12 cellular contexts compared by ENCODE assay signal in the genomic region with DNA sequence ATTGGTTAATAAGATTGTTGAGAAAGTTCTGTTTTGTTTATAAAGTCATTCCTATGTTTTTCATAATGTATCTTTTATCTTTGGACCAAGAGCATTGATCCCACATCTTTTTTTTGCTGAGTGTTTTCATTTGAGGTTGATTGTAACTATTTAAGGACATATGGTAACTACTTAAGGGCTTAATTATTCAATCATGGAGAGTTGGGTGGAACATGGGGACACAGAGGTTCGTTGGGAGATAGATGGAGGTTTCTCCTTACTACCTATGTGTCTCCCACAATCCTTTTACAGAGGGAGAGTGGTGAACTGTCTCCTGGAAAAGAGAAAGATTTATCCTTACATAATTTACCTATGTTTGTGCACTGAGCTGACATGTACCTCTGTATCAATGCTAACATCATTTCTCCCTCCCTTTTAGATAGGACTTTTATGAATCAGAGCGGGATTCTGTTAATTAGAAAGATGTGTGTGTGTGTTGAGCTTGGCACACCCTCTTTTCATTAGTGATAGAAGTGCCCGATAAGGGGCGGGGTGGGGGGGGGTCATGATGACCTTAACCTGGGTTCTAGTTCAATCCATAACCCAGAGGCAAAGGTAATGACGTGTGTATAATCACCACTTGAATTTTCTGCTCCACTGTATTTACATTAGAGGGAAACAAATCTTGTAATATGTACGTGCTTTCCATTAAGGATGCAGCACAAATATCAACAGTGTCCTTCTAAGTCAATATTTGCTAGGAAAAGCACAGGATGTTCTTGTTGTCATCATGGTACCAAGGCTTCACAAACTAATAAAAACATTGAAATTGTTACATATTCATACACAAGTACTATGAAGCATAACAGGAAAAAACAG.
DNase-seq lines count a peak whose midpoint lies in the region; ATAC-seq and TF ChIP-seq lines count a peak whose summit lies in the region.
"Had no signal": no experiment of that assay in that cellular context is flagged by ENCODE, and none has a peak within 500 bp of the region (broad histone marks: within the 10 kb centered on the region; RNA-seq: fewer than 3 reads in every experiment).

No MANE protein-coding gene starts in this region.

- peak overlapping the region in 1 of 2 donors; percentile 60 for H3K27ac ChIP-seq in left lung
- H3K27ac ChIP-seq: BLaER1 had no signal

- H3K36me3 ChIP-seq in left lung, result no peaks in the 10 kb centered on the region
- H3K36me3 ChIP-seq: BLaER1 had no signal

- DNase-seq in AG10803 (ENCODE audit: low read depth) (no peak), NCI-H2029 (lab: John Stamatoyannopoulos, UW) (peak; percentile 5), chondrocyte (ENCODE audit: low spot score) (no peak), left lung (no peak), T-helper 2 cell (no peak)
- no peak for DNase-seq in stimulated activated naive CD8-positive, alpha-beta T cell treated with anti-CD3 and anti-CD28 coated beads, Interleukin-15, amount 100 ng/mL, for 72 hours
- DNase-seq: activated effector memory CD4-positive, alpha-beta T cell treated with Interleukin-2 at 50 U/mL for 16 hours; stimulated activated CD4-positive, alpha-beta T cell treated with anti-CD3 and anti-CD28 coated beads, Interleukin-4, amount 100 ng/mL, for 4 hours had no signal

- H3K4me1 ChIP-seq in left lung, result peaks cover 10 to 15% of the 10 kb centered on the region in 2 donors

- no peaks in the 10 kb centered on the region for H3K36me3 Mint-ChIP-seq in chondrocyte (ENCODE audit: low read depth)
- no peaks in the 10 kb centered on the region for H3K36me3 Mint-ChIP-seq in nephron (ENCODE audit: low read depth)

- no peaks in the 10 kb centered on the region for H3K27me3 Mint-ChIP-seq in chondrocyte (ENCODE audit: low read depth)
- no peaks in the 10 kb centered on the region for H3K27me3 Mint-ChIP-seq in nephron (ENCODE audit: low read depth)
- no peaks in the 10 kb centered on the region for H3K27me3 Mint-ChIP-seq in stimulated activated naive CD8-positive, alpha-beta T cell treated with anti-CD3 and anti-CD28 coated beads, Interleukin-15, amount 100 ng/mL, for 72 hours

- H3K9me3 ChIP-seq in left lung, result no peaks in the 10 kb centered on the region
- H3K9me3 ChIP-seq: BLaER1 had no signal

- no peak for ATAC-seq in GM19328 (IDR thresholded peaks at IDR 0.05; ENCODE audit: unreplicated experiment)
- no peak for ATAC-seq in left lung
- ATAC-seq in stimulated activated naive CD8-positive, alpha-beta T cell treated with anti-CD3 and anti-CD28 coated beads, Interleukin-15, amount 100 ng/mL, for 72 hours, result no peak
- ATAC-seq: activated CD4-positive, CD25-positive, alpha-beta regulatory T cell treated with anti-CD3 and anti-CD28 coated beads, Interleukin-2, amount 50 U/mL, for 24 hours had no signal

- no peaks in the 10 kb centered on the region for H3K27me3 ChIP-seq in left lung
- H3K27me3 ChIP-seq: BLaER1 had no signal

- no peak for TF ChIP-seq CTCF in AG10803 (conservative IDR thresholded peaks at IDR 0.05; ENCODE audit: low read length)
- no peak for TF ChIP-seq CTCF in chondrocyte (IDR thresholded peaks at IDR 0.05)
- TF ChIP-seq CTCF in nephron (IDR thresholded peaks at IDR 0.05; ENCODE audit: unreplicated experiment in 3 of 3), result no peak
- TF ChIP-seq CTCF in left lung (IDR thresholded peaks at IDR 0.05), result no peak

- H3K4me3 ChIP-seq in AG10803 (ENCODE audit: low read length) (peak overlapping the region; percentile 13), left lung (no peak overlapping the region)
- H3K4me3 ChIP-seq: BLaER1 had no signal

- peak overlapping the region; percentile 52 for H3K4me3 Mint-ChIP-seq in chondrocyte (ENCODE audit: unreplicated experiment)
- H3K4me3 Mint-ChIP-seq in nephron, result peak overlapping the region in 1 of 3 experiments; percentile 1
- H3K4me3 Mint-ChIP-seq in stimulated activated naive CD8-positive, alpha-beta T cell treated with anti-CD3 and anti-CD28 coated beads, Interleukin-15, amount 100 ng/mL, for 72 hours, result no peak overlapping the region

- H3K4me1 Mint-ChIP-seq in chondrocyte (ENCODE audit: low read depth) (peaks cover 53% of the 10 kb centered on the region), nephron (peaks cover 42% of the 10 kb centered on the region)
- H3K4me1 Mint-ChIP-seq in stimulated activated naive CD8-positive, alpha-beta T cell treated with anti-CD3 and anti-CD28 coated beads, Interleukin-15, amount 100 ng/mL, for 72 hours, result no peaks in the 10 kb centered on the region

- H3K9me3 Mint-ChIP-seq in chondrocyte (ENCODE audit: low read depth), result no peaks in the 10 kb centered on the region
- H3K9me3 Mint-ChIP-seq in nephron, result no peaks in the 10 kb centered on the region
- no peaks in the 10 kb centered on the region for H3K9me3 Mint-ChIP-seq in stimulated activated naive CD8-positive, alpha-beta T cell treated with anti-CD3 and anti-CD28 coated beads, Interleukin-15, amount 100 ng/mL, for 72 hours

- H3K27ac Mint-ChIP-seq in chondrocyte (ENCODE audit: unreplicated experiment), result peak overlapping the region; percentile 98
- peak overlapping the region in 2 of 3 experiments; percentile 78 to 81 for H3K27ac Mint-ChIP-seq in nephron
- no peak overlapping the region for H3K27ac Mint-ChIP-seq in stimulated activated naive CD8-positive, alpha-beta T cell treated with anti-CD3 and anti-CD28 coated beads, Interleukin-15, amount 100 ng/mL, for 72 hours

- intact Hi-C loops in left lung (cut with DNase I), result no loop called here

Comparison
In these comparisons a context has a peak if more than half of its experiments do, and no peak if none do; other contexts are left out.
1. H3K27ac Mint-ChIP-seq: peak in chondrocyte (single experiment) and nephron (2 of 3); none in stimulated activated naive CD8-positive, alpha-beta T cell treated with anti-CD3 and anti-CD28 coated beads, Interleukin-15, amount 100 ng/mL, for 72 hours (0 of 2).